Comparison of ENCODE assay signal across 12 cellular contexts in genomic region chr18:11989966-11990380, GRCh38. TPM values are rescaled to one million over a fixed set of nuclear protein-coding genes. Genes with fewer than 3 reads are reported as not detected.
DNase-seq lines count a peak whose midpoint lies in the region; ATAC-seq and TF ChIP-seq lines count a peak whose summit lies in the region.
"Had no signal": no experiment of that assay in that cellular context is flagged by ENCODE, and none has a peak within 500 bp of the region (broad histone marks: within the 10 kb centered on the region; RNA-seq: fewer than 3 reads in every experiment).

No MANE protein-coding gene starts in this region.

- no peak for ATAC-seq in GM18907 (IDR thresholded peaks at IDR 0.05; ENCODE audit: unreplicated experiment)
- ATAC-seq in GM19035 (IDR thresholded peaks at IDR 0.05; ENCODE audit: unreplicated experiment): no peak
- ATAC-seq: effector memory CD8-positive, alpha-beta T cell had no signal

- no peaks in the 10 kb centered on the region for H3K9me3 ChIP-seq in NT2/D1 (ENCODE audit: insufficient read depth, low read length)
- no peaks in the 10 kb centered on the region for H3K9me3 ChIP-seq in parathyroid adenoma (ENCODE audit: control insufficient read depth, low read length)
- H3K9me3 ChIP-seq in MG63: no peaks in the 10 kb centered on the region

- TF ChIP-seq CTCF in parathyroid adenoma (IDR thresholded peaks at IDR 0.05): no peak
- no peak for TF ChIP-seq CTCF in GM20000 (IDR thresholded peaks at IDR 0.05; ENCODE audit: extremely low read depth, missing control alignments)

- no peak overlapping the region for H3K4me2 ChIP-seq in parathyroid adenoma (ENCODE audit: low read length)

- no peak overlapping the region for H3K27ac ChIP-seq in parathyroid adenoma

- peak overlapping the region; percentile 6 for H2AFZ ChIP-seq in parathyroid adenoma

- peaks cover 8% of the 10 kb centered on the region for H3K79me2 ChIP-seq in parathyroid adenoma

- DNase-seq in DMS53 (lab: John Stamatoyannopoulos, UW) (peak; percentile 86), NT2/D1 (ENCODE audit: low read depth, low spot score) (no peak), iPS-NIHi7 (ENCODE audit: extremely low spot score) (peak; percentile 51), GM20000 (ENCODE audit: low spot score) (no peak), MG63 (no peak)
- DNase-seq: activated T-cell treated with anti-CD3 and anti-CD28 coated beads, Interleukin-2, amount 50 U/mL, for 1 hour; CD4-positive, CD25-positive, alpha-beta regulatory T cell; effector memory CD8-positive, alpha-beta T cell; NCI-H1694 had no signal

- H3K4me3 ChIP-seq in NT2/D1 (ENCODE audit: insufficient read length, low read depth) (no peak overlapping the region), parathyroid adenoma (ENCODE audit: low read depth, low read length) (no peak overlapping the region), MG63 (no peak overlapping the region)

- H3K27me3 ChIP-seq in NT2/D1 (ENCODE audit: insufficient read depth, insufficient read length) (no peaks in the 10 kb centered on the region), parathyroid adenoma (ENCODE audit: control insufficient read depth, insufficient read depth, low read length) (no peaks in the 10 kb centered on the region), MG63 (no peaks in the 10 kb centered on the region)

- H3K9ac ChIP-seq in NT2/D1 (ENCODE audit: insufficient read length, low read depth) (peak overlapping the region; percentile 21), parathyroid adenoma (no peak overlapping the region)

- H3K36me3 ChIP-seq in NT2/D1 (ENCODE audit: insufficient read depth, insufficient read length, low read length) (peaks cover 15% of the 10 kb centered on the region), parathyroid adenoma (ENCODE audit: control insufficient read depth, insufficient read depth, low read length) (no peaks in the 10 kb centered on the region), MG63 (peaks cover 11% of the 10 kb centered on the region)

- peaks cover 15% of the 10 kb centered on the region for H3K4me1 ChIP-seq in NT2/D1 (ENCODE audit: insufficient read depth, insufficient read length)
- H3K4me1 ChIP-seq in parathyroid adenoma: peaks cover 5% of the 10 kb centered on the region

RNA-seq across cellular contexts. Expression of gene IMPA2, which starts 8.7 kb away (rescaled TPM):
- 70.0 and 90.8 TPM in 2 replicates for total RNA-seq in MG63 (2014; rRNA removed; shearing (Covaris generic); ENCODE audit: low replicate concordance)

Comparison
In these comparisons a context has a peak if more than half of its experiments do, and no peak if none do; other contexts are left out.
1. DNase-seq: peak in DMS53 (single experiment) and iPS-NIHi7 (single experiment); none in NT2/D1 (single experiment), GM20000 (single experiment) and MG63 (single experiment).